24 cellular contexts compared by ENCODE assay signal in the genomic region with DNA sequence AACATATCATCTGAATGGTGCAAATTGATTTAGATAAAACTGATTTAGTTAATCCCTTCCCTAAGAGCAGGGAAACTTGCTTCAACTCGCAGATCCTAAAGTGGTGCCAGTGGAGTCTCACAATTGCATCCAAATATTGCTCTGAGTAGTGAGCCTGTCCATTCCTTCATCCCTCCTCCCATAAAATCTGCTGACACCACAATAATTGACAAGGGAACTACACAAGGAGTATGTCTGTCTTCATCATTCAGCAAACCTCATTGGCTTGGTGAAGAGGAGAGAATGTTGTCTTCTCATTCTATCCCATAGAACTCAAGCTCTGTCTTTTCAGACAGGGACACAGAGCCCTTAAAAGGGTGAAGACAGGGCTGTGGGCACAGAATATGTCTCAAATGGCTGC. TPM values are rescaled to one million over a fixed set of nuclear protein-coding genes. Genes with fewer than 3 reads are reported as not detected.
"Had no signal": no experiment of that assay in that cellular context is flagged by ENCODE, and none has a peak within 500 bp of the region (broad histone marks: within the 10 kb centered on the region; RNA-seq: fewer than 3 reads in every experiment).

No MANE protein-coding gene starts in this region.

- H3K9me3 ChIP-seq: MG63, SJSA1 had no signal

- H3K27ac ChIP-seq: SJSA1, SK-N-MC had no signal

- H3K9me3 Mint-ChIP-seq: T-cell had no signal

- H3K36me3 Mint-ChIP-seq: T-cell had no signal

- H3K27me3 ChIP-seq: MG63, SJSA1 had no signal

- H3K27ac Mint-ChIP-seq: T-cell had no signal

- H3K4me1 ChIP-seq: SJSA1 had no signal

- FAIRE-seq: RCC 7860 had no signal

- H3K4me3 Mint-ChIP-seq: T-cell had no signal

- H3K36me3 ChIP-seq: MG63, SJSA1 had no signal

- ATAC-seq: T-cell had no signal

- H3K4me3 ChIP-seq: MG63, SJSA1, SK-N-MC had no signal

- DNase-seq: Karpas-422, KG1, MG63, NCI-H1092, NCI-H1105 treated with DMSO at 0.1 percent for 48 hours, NCI-H1417 treated with DMSO at 0.1 percent for 48 hours, NCI-H146, NCI-H1694 treated with DMSO at 0.1 percent for 48 hours, NCI-H1930, NCI-H2081, NCI-H2107, NCI-H2227 treated with DMSO at 0.1 percent for 48 hours, NCI-H524, NCI-H526 treated with DMSO at 0.1 percent for 48 hours, NCI-H748 treated with DMSO at 0.1 percent for 48 hours, Right ventricle myocardium superior, RPMI8226, SIG-M5, T-cell had no signal

RNA-seq across cellular contexts. Expression of gene NCBP2L, which starts 52.3 kb away (rescaled TPM):
- total RNA-seq: HT1080, NCI-H460, Right ventricle myocardium superior, SJSA1, T-cell had no signal
